18 cellular contexts compared by ENCODE assay signal in genomic region chr5:41629897-41630296, GRCh38.
"Had no signal": no experiment of that assay in that cellular context is flagged by ENCODE, and none has a peak within 500 bp of the region (broad histone marks: within the 10 kb centered on the region; RNA-seq: fewer than 3 reads in every experiment).

No MANE protein-coding gene starts in this region.

- DNase-seq: effector memory CD8-positive, alpha-beta T cell; gastrocnemius medialis; glutamatergic neuron; kidney; left cardiac atrium; left ventricle myocardium inferior; lower lobe of right lung; natural killer cell; posterior cingulate gyrus; spleen; stimulated activated CD4-positive, alpha-beta T cell treated with anti-CD3 and anti-CD28 coated beads, Interleukin-15, amount 100 ng/mL, for 24 hours; stimulated activated CD4-positive, alpha-beta T cell treated with anti-CD3 and anti-CD28 coated beads, Interleukin-1b, Interleukin-23, amount 100 ng/mL, for 48 hours; stimulated activated CD4-positive, alpha-beta T cell treated with anti-CD3 and anti-CD28 coated beads, Interleukin-4, amount 100 ng/mL, for 24 hours; stimulated activated naive B cell treated with anti-CD40 and anti-IgM and Interleukin-4, amounts not matched to agents 10 μg/mL and 1 μg/mL and 100 μg/mL, for 72 hours; stimulated activated naive CD8-positive, alpha-beta T cell treated with anti-CD3 and anti-CD28 coated beads, Interleukin-15, amount 100 ng/mL, for 72 hours; testis; upper lobe of right lung had no signal

- ATAC-seq: effector memory CD8-positive, alpha-beta T cell; gastrocnemius medialis; left cardiac atrium; lower lobe of right lung; natural killer cell; sciatic nerve; stimulated activated naive B cell treated with anti-CD40 and anti-IgM and Interleukin-4, amounts not matched to agents 10 μg/mL and 1 μg/mL and 100 μg/mL, for 72 hours; stimulated activated naive CD8-positive, alpha-beta T cell treated with anti-CD3 and anti-CD28 coated beads, Interleukin-15, amount 100 ng/mL, for 72 hours; upper lobe of right lung had no signal
